In the genomic region with DNA sequence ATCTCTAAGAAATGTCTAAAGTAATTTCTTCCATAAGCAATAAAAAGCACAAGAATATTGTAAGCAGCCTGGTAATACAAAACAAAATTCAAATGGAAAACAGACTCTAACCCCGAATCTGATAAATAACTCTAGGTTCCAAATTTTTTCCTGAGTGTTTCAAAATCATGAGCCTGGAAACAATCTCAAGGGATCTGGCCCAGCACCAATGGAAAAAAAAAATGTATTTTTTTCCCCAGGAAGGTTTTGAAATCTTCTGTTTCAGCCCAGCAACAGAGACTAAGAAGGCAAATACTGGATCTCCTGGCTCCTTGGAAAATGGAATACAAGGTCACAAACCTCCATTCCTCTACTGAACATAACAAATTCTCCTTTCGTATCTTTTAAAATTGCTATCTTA, we compare ENCODE assay signal across 15 cellular contexts. TPM values are rescaled to one million over a fixed set of nuclear protein-coding genes. Genes with fewer than 3 reads are reported as not detected.
DNase-seq lines count a peak whose midpoint lies in the region; ATAC-seq and TF ChIP-seq lines count a peak whose summit lies in the region.
"Had no signal": no experiment of that assay in that cellular context is flagged by ENCODE, and none has a peak within 500 bp of the region (broad histone marks: within the 10 kb centered on the region; RNA-seq: fewer than 3 reads in every experiment).

No MANE protein-coding gene starts in this region.

- TF ChIP-seq POLR2A in body of pancreas (IDR thresholded peaks at IDR 0.05), result no peak

- peak overlapping the region; percentile 80 for H3K4me2 ChIP-seq in smooth muscle cell
- H3K4me2 ChIP-seq: GM23338 had no signal

- intact Hi-C loops in body of pancreas (cut with DNase I) (no loop called here), right cardiac atrium (cut with DNase I) (no loop called here)

- peaks cover 13 to 51% (median 22%) of the 10 kb centered on the region in 4 donors for H3K4me1 Mint-ChIP-seq in naive thymus-derived CD8-positive, alpha-beta T cell

- H3K36me3 ChIP-seq in body of pancreas (replicated peaks in 1 of 2; ENCODE audit: insufficient read depth in 1 of 2, low read depth in 2 of 2) (no peaks in the 10 kb centered on the region), smooth muscle cell (ENCODE audit: low read depth) (no peaks in the 10 kb centered on the region)

- peaks cover 97% of the 10 kb centered on the region for H4K20me1 ChIP-seq in smooth muscle cell (ENCODE audit: low read depth)

- H3K27me3 Mint-ChIP-seq in naive thymus-derived CD8-positive, alpha-beta T cell, result no peaks in the 10 kb centered on the region

- POLR2A ChIA-PET in naive thymus-derived CD8-positive, alpha-beta T cell (lab: Charles Lee), result no interaction called here

- no peak overlapping the region for H3K27ac Mint-ChIP-seq in naive thymus-derived CD8-positive, alpha-beta T cell
- H3K27ac Mint-ChIP-seq: endodermal cell, GM23338 had no signal

- H3K4me1 ChIP-seq in body of pancreas (peaks cover 86% of the 10 kb centered on the region), right cardiac atrium (ENCODE audit: control insufficient read depth, insufficient read depth, low read length) (peaks cover 31% of the 10 kb centered on the region), smooth muscle cell (ENCODE audit: low read depth) (peaks cover 50% of the 10 kb centered on the region)

- peak overlapping the region; percentile 79 for H3K9ac ChIP-seq in smooth muscle cell (ENCODE audit: low read depth)

- no peak for DNase-seq in HL-60 (ENCODE audit: low read depth in 1 of 2, low spot score in 1 of 2)
- no peak for DNase-seq in body of pancreas
- no peak for DNase-seq in right cardiac atrium
- no peak for DNase-seq in smooth muscle cell (lab: John Stamatoyannopoulos, UW; ENCODE audit: unreplicated experiment)
- no peak for DNase-seq in activated CD4-positive, CD25-positive, alpha-beta regulatory T cell treated with anti-CD3 and anti-CD28 coated beads, Interleukin-2, amount 50 U/mL, for 72 hours
- no peak for DNase-seq in naive thymus-derived CD8-positive, alpha-beta T cell
- DNase-seq in NCI-H2081 (lab: John Stamatoyannopoulos, UW), result no peak
- DNase-seq: activated CD4-positive, alpha-beta T cell treated with anti-CD3 and anti-CD28 coated beads for 4 hours; activated naive CD4-positive, alpha-beta T cell treated with Interleukin-2 at 50 U/mL for 16 hours; endodermal cell; NCI-H2107 had no signal

- peaks cover 78% of the 10 kb centered on the region for H3K79me2 ChIP-seq in smooth muscle cell (ENCODE audit: low read depth)

- H3F3A ChIP-seq in smooth muscle cell (ENCODE audit: low read depth), result peaks cover 27% of the 10 kb centered on the region

- no peak for ATAC-seq in body of pancreas
- ATAC-seq in right cardiac atrium, result peak; percentile 39
- ATAC-seq in naive thymus-derived CD8-positive, alpha-beta T cell, result no peak
- no peak for ATAC-seq in GM19035 (IDR thresholded peaks at IDR 0.05; ENCODE audit: unreplicated experiment)

- no peak overlapping the region for H2AFZ ChIP-seq in smooth muscle cell (ENCODE audit: low read depth)
- H2AFZ ChIP-seq: GM23338 had no signal

- H3K27me3 ChIP-seq in HL-60 (ENCODE audit: insufficient read depth, poor library complexity, severe bottlenecking) (no peaks in the 10 kb centered on the region), body of pancreas (no peaks in the 10 kb centered on the region), right cardiac atrium (ENCODE audit: control insufficient read depth, insufficient read depth) (no peaks in the 10 kb centered on the region), smooth muscle cell (ENCODE audit: low read depth) (no peaks in the 10 kb centered on the region)

- peak overlapping the region; percentile 64 for H3K27ac ChIP-seq in HL-60 (replicated peaks)
- peak overlapping the region in 3 of 4 donors; percentile 45 to 78 (median 77) for H3K27ac ChIP-seq in body of pancreas
- H3K27ac ChIP-seq in right cardiac atrium (ENCODE audit: low read length), result no peak overlapping the region
- peak overlapping the region; percentile 95 for H3K27ac ChIP-seq in smooth muscle cell (ENCODE audit: low read depth)

- no peaks in the 10 kb centered on the region for H3K36me3 Mint-ChIP-seq in naive thymus-derived CD8-positive, alpha-beta T cell

- TF ChIP-seq CTCF in HL-60 (IDR thresholded peaks at IDR 0.05; ENCODE audit: insufficient read depth, low read length) (no peak), body of pancreas (IDR thresholded peaks at IDR 0.05) (no peak), smooth muscle cell (IDR thresholded peaks at IDR 0.05; ENCODE audit: borderline replicate concordance, insufficient read depth, poor library complexity, severe bottlenecking) (no peak)

- H3K4me3 Mint-ChIP-seq in naive thymus-derived CD8-positive, alpha-beta T cell, result no peak overlapping the region
- H3K4me3 Mint-ChIP-seq: endodermal cell, GM23338 had no signal

- no peaks in the 10 kb centered on the region for H3K9me3 Mint-ChIP-seq in naive thymus-derived CD8-positive, alpha-beta T cell
- H3K9me3 Mint-ChIP-seq: endodermal cell, GM23338 had no signal

- WGBS in body of pancreas, 2 donors, result 21 to 30% methylated on average over 2 of the region's 2 CpGs
- WGBS in right cardiac atrium, result 44% methylated on average over 2 of the region's 2 CpGs
- 83% methylated on average over 2 of the region's 2 CpGs for WGBS in smooth muscle cell (ENCODE audit: low lambda C conversion rate)

- H3K9me3 ChIP-seq in body of pancreas (no peaks in the 10 kb centered on the region), right cardiac atrium (ENCODE audit: control insufficient read depth, low read length) (no peaks in the 10 kb centered on the region), smooth muscle cell (replicated peaks; ENCODE audit: low read depth) (no peaks in the 10 kb centered on the region)

- H3K4me3 ChIP-seq in HL-60 (replicated peaks; ENCODE audit: insufficient read depth, low read length), result no peak overlapping the region
- H3K4me3 ChIP-seq in body of pancreas, result no peak overlapping the region
- no peak overlapping the region for H3K4me3 ChIP-seq in right cardiac atrium (ENCODE audit: low read length)
- no peak overlapping the region for H3K4me3 ChIP-seq in smooth muscle cell
- H3K4me3 ChIP-seq: GM23338 had no signal

RNA-seq across cellular contexts. Expression of a gene that starts 13.0 kb away (rescaled TPM):
- total RNA-seq in body of pancreas, result 10 to 100 TPM; 35.6 to 42.3 TPM
- 10 to 100 TPM; 14.0 to 19.8 (median 15.6) TPM for total RNA-seq in right cardiac atrium
- polyA plus RNA-seq in right cardiac atrium, result 8.2 TPM
- total RNA-seq in smooth muscle cell, result 19.4 and 31.9 TPM in 2 replicates
- 14.2 and 16.1 TPM in 2 replicates for polyA plus RNA-seq in smooth muscle cell
- 10 to 100 TPM; 78.3 to 82.1 TPM for total RNA-seq in naive thymus-derived CD8-positive, alpha-beta T cell
- 10 to 100 TPM in 1 of 3 donors, 1 to 10 TPM in 2; 8.1 to 14.0 (median 8.5) TPM for polyA plus RNA-seq in naive thymus-derived CD8-positive, alpha-beta T cell

RNA-seq across cellular contexts. Expression of a gene that starts 27.8 kb away (rescaled TPM):
- total RNA-seq in body of pancreas, result not detected
- total RNA-seq in right cardiac atrium, result not detected
- polyA plus RNA-seq in right cardiac atrium, result 0.02 TPM
- total RNA-seq in smooth muscle cell, result not detected in 2 replicates
- polyA plus RNA-seq in smooth muscle cell, result 0.07 and 0.34 TPM in 2 replicates
- total RNA-seq in naive thymus-derived CD8-positive, alpha-beta T cell, result not detected
- polyA plus RNA-seq in naive thymus-derived CD8-positive, alpha-beta T cell, result under 1 TPM in 1 of 3 donors, not detected in 2; 0.19 TPM
- total RNA-seq: endodermal cell, GM23338, posterior vena cava had no signal
- polyA plus RNA-seq: BJ had no signal

Comparison
In these comparisons a context has a peak if more than half of its experiments do, and no peak if none do; other contexts are left out.
1. ATAC-seq: peak in right cardiac atrium (2 of 2); none in body of pancreas (single experiment), naive thymus-derived CD8-positive, alpha-beta T cell (0 of 2) and GM19035 (single experiment).